In the genomic region with DNA sequence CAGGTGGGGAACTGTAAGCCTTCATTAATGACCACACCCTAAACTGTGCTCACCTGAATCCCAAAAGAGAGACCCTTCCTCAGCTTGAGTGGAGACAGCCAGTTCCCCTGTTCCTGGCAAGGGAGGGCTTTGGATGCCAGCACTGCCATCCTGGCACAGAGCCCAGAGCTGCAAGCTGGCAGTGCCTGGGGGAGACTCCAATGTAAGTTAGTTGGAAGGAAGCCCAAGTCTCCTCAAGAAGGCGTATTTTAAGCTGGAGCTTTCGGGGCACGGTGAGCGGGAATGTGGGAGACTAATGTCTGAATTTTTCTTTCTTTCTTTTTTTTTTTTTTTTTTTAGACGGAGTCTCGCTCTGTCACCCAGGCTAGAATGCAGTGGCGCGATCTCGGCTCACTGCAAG, we compare ENCODE assay signal across 1 cellular context.
TF ChIP-seq lines count a peak whose summit lies in the region.

No MANE protein-coding gene starts in this region.

TF ChIP-seq in H1, 55 proteins besides CTCF, POLR2A, EP300 and RAD21 (continued from another document):
- TF ChIP-seq EGR1 (IDR thresholded peaks at IDR 0.05; ENCODE audit: borderline replicate concordance, low read depth, low read length) (no peak), BRCA1 (IDR thresholded peaks at IDR 0.05; ENCODE audit: low read depth, low read length) (no peak), ASH2L (IDR thresholded peaks at IDR 0.05; ENCODE audit: low read length) (no peak), CEBPB (IDR thresholded peaks at IDR 0.05; ENCODE audit: low read depth, low read length) (no peak), RNF2 (IDR thresholded peaks at IDR 0.05; ENCODE audit: borderline replicate concordance, low read depth, low read length, missing control alignments, poor library complexity, severe bottlenecking) (no peak), RXRA (IDR thresholded peaks at IDR 0.05; ENCODE audit: insufficient read depth, low read depth, low read length) (no peak), POLR2AphosphoS5 (IDR thresholded peaks at IDR 0.05; ENCODE audit: low read depth, low read length) (no peak), HDAC6 (IDR thresholded peaks at IDR 0.05; ENCODE audit: low read depth, low read length) (no peak), BACH1 (IDR thresholded peaks at IDR 0.05; ENCODE audit: low read length) (no peak), CHD1 (IDR thresholded peaks at IDR 0.05; ENCODE audit: low read depth, low read length) (no peak), CHD2 (IDR thresholded peaks at IDR 0.05; ENCODE audit: low read length) (no peak), PHF8 (conservative IDR thresholded peaks at IDR 0.05; ENCODE audit: low read depth, low read length) (no peak), RBBP5 (IDR thresholded peaks at IDR 0.05; ENCODE audit: borderline replicate concordance, low read depth, low read length) (no peak)
- TF ChIP-seq, protein P1, sequence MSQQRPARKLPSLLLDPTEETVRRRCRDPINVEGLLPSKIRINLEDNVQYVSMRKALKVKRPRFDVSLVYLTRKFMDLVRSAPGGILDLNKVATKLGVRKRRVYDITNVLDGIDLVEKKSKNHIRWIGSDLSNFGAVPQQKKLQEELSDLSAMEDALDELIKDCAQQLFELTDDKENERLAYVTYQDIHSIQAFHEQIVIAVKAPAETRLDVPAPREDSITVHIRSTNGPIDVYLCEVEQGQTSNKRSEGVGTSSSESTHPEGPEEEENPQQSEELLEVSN (IDR thresholded peaks at IDR 0.05): no peak
